In the genomic region with DNA sequence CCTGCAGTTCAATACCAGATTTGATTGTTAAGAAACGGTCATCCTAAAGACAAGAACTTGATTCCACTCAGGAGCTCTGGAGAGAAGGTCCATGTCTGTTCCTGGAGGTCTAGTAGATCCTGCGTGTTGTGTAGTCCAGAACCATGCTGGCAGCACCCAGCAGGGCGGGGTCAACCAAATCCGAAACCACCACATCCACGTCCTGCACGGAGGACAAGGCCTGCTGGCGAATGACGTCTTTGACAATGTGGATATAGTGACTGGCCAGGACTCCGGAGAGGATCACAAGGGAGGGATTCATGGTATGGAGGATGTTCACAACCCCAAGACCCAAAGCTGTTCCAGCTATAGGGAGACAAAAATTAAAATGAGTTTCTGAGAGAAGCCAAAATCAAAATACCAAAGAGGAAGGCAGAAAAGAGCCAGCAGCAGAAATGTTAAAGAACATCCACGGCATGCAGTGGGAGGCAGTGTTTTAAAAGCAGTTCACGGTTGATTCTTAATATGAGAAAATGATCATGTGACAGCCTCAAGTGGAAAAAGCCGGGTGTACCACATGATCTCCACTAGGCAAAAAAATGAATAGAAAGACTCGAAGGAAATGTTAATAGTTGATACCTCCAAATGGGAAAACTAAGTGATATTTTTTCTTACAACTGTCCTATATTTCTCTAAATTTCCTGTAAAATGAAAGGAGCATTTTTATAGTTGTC, we compare ENCODE assay signal across 12 cellular contexts. TPM values are rescaled to one million over a fixed set of nuclear protein-coding genes. Genes with fewer than 3 reads are reported as not detected.
DNase-seq lines count a peak whose midpoint lies in the region; ATAC-seq and TF ChIP-seq lines count a peak whose summit lies in the region.
"Had no signal": no experiment of that assay in that cellular context is flagged by ENCODE, and none has a peak within 500 bp of the region (broad histone marks: within the 10 kb centered on the region; RNA-seq: fewer than 3 reads in every experiment).

No MANE protein-coding gene starts in this region.

- H3K27me3 ChIP-seq in esophagus muscularis mucosa: no peaks in the 10 kb centered on the region

- H3K36me3 ChIP-seq in esophagus muscularis mucosa: peaks cover 37 to 80% (median 69%) of the 10 kb centered on the region in 4 donors

- no peak for TF ChIP-seq POLR2A in esophagus muscularis mucosa (IDR thresholded peaks at IDR 0.05; ENCODE audit: low read depth)

- no peak for TF ChIP-seq CTCF in esophagus muscularis mucosa (IDR thresholded peaks at IDR 0.05)

- whole genome bisulfite sequencing in esophagus muscularis mucosa: 63% methylated on average over 13 of the region's 13 CpGs

- no peak for DNase-seq in activated CD8-positive, alpha-beta memory T cell treated with anti-CD3 and anti-CD28 coated beads, Interleukin-2, amount 10 ng/mL, durations not matched to agents 7 days and 5 days
- DNase-seq in activated CD8-positive, alpha-beta memory T cell treated with anti-CD3 and anti-CD28 coated beads, Interleukin-2, amount 50 U/mL, for 48 hours: no peak
- peak; percentile 83 for DNase-seq in SK-MEL-5 (ENCODE audit: low read depth, low spot score)
- no peak for DNase-seq in effector memory CD8-positive, alpha-beta T cell
- no peak for DNase-seq in stimulated activated effector memory CD8-positive, alpha-beta T cell treated with anti-CD3 and anti-CD28 coated beads, Interleukin-12 subunit alpha, Interleukin-12 subunit beta, amount 100 ng/mL, for 72 hours (ENCODE audit: low spot score in 2 of 2)
- no peak for DNase-seq in esophagus muscularis mucosa (ENCODE audit: extremely low spot score)
- DNase-seq in left colon: no peak
- DNase-seq: NCI-H774 had no signal

- H3K36me3 Mint-ChIP-seq in activated CD8-positive, alpha-beta memory T cell treated with anti-CD3 and anti-CD28 coated beads, Interleukin-2, amount 10 ng/mL, durations not matched to agents 7 days and 5 days: peaks cover 62% of the 10 kb centered on the region
- H3K36me3 Mint-ChIP-seq in effector memory CD8-positive, alpha-beta T cell (ENCODE audit: insufficient read depth): peaks cover 57% of the 10 kb centered on the region
- peaks cover 95% of the 10 kb centered on the region for H3K36me3 Mint-ChIP-seq in stimulated activated effector memory CD8-positive, alpha-beta T cell treated with anti-CD3 and anti-CD28 coated beads, Interleukin-12 subunit alpha, Interleukin-12 subunit beta, amount 100 ng/mL, for 72 hours

- ATAC-seq in activated CD8-positive, alpha-beta memory T cell treated with anti-CD3 and anti-CD28 coated beads, Interleukin-2, amount 10 ng/mL, durations not matched to agents 7 days and 5 days: no peak
- no peak for ATAC-seq in effector memory CD8-positive, alpha-beta T cell (replicated peaks)
- no peak for ATAC-seq in stimulated activated effector memory CD8-positive, alpha-beta T cell treated with anti-CD3 and anti-CD28 coated beads, Interleukin-12 subunit alpha, Interleukin-12 subunit beta, amount 100 ng/mL, for 72 hours
- ATAC-seq in HG02981 (IDR thresholded peaks at IDR 0.05; ENCODE audit: unreplicated experiment) (no peak), left colon (no peak)
- ATAC-seq: Right ventricle myocardium inferior had no signal

- H3K27me3 Mint-ChIP-seq in activated CD8-positive, alpha-beta memory T cell treated with anti-CD3 and anti-CD28 coated beads, Interleukin-2, amount 10 ng/mL, durations not matched to agents 7 days and 5 days: no peaks in the 10 kb centered on the region
- H3K27me3 Mint-ChIP-seq in effector memory CD8-positive, alpha-beta T cell: no peaks in the 10 kb centered on the region
- H3K27me3 Mint-ChIP-seq: IgD-negative memory B cell had no signal

- TF ChIP-seq EP300 in esophagus muscularis mucosa (IDR thresholded peaks at IDR 0.05): no peak

- H3K27ac ChIP-seq in esophagus muscularis mucosa (replicated peaks in 1 of 4): peak overlapping the region in 2 of 4 donors; percentile 17 to 36
- H3K27ac ChIP-seq: parathyroid adenoma had no signal

- CTCF ChIA-PET in activated CD8-positive, alpha-beta memory T cell treated with anti-CD3 and anti-CD28 coated beads, Interleukin-2, amount 10 ng/mL, durations not matched to agents 7 days and 5 days (lab: Charles Lee): interaction anchor here (1.2 to 1.5 kb wide), 3 partner anchors 11 to 111 kb away, joined by 3 to 4 read pairs (median 4); no protein-coding TSS in a partner anchor

- peak overlapping the region; percentile 82 for H3K27ac Mint-ChIP-seq in activated CD8-positive, alpha-beta memory T cell treated with anti-CD3 and anti-CD28 coated beads, Interleukin-2, amount 10 ng/mL, durations not matched to agents 7 days and 5 days
- H3K27ac Mint-ChIP-seq in effector memory CD8-positive, alpha-beta T cell: peak overlapping the region; percentile 3 to 8
- peak overlapping the region; percentile 85 for H3K27ac Mint-ChIP-seq in stimulated activated effector memory CD8-positive, alpha-beta T cell treated with anti-CD3 and anti-CD28 coated beads, Interleukin-12 subunit alpha, Interleukin-12 subunit beta, amount 100 ng/mL, for 72 hours

- H3K9me3 ChIP-seq in esophagus muscularis mucosa: peaks cover 0 to 1% (median 0%) of the 10 kb centered on the region in 4 donors

- H3K4me3 Mint-ChIP-seq in activated CD8-positive, alpha-beta memory T cell treated with anti-CD3 and anti-CD28 coated beads, Interleukin-2, amount 10 ng/mL, durations not matched to agents 7 days and 5 days: no peak overlapping the region
- no peak overlapping the region for H3K4me3 Mint-ChIP-seq in effector memory CD8-positive, alpha-beta T cell
- no peak overlapping the region for H3K4me3 Mint-ChIP-seq in stimulated activated effector memory CD8-positive, alpha-beta T cell treated with anti-CD3 and anti-CD28 coated beads, Interleukin-12 subunit alpha, Interleukin-12 subunit beta, amount 100 ng/mL, for 72 hours
- H3K4me3 Mint-ChIP-seq: IgD-negative memory B cell had no signal

- intact Hi-C loops in esophagus muscularis mucosa (cut with DNase I): no loop called here
- intact Hi-C loops in left colon (cut with DNase I, micrococcal nuclease): no loop called here

- peaks cover 23 to 40% (median 33%) of the 10 kb centered on the region in 4 donors for H3K4me1 ChIP-seq in esophagus muscularis mucosa
- H3K4me1 ChIP-seq: parathyroid adenoma had no signal

- H3K9me3 Mint-ChIP-seq in activated CD8-positive, alpha-beta memory T cell treated with anti-CD3 and anti-CD28 coated beads, Interleukin-2, amount 10 ng/mL, durations not matched to agents 7 days and 5 days (ENCODE audit: low read depth): peaks cover 3% of the 10 kb centered on the region
- no peaks in the 10 kb centered on the region for H3K9me3 Mint-ChIP-seq in effector memory CD8-positive, alpha-beta T cell
- H3K9me3 Mint-ChIP-seq in stimulated activated effector memory CD8-positive, alpha-beta T cell treated with anti-CD3 and anti-CD28 coated beads, Interleukin-12 subunit alpha, Interleukin-12 subunit beta, amount 100 ng/mL, for 72 hours: no peaks in the 10 kb centered on the region
- H3K9me3 Mint-ChIP-seq: IgD-negative memory B cell had no signal

- no peak overlapping the region for H3K4me3 ChIP-seq in esophagus muscularis mucosa

- H3K4me1 Mint-ChIP-seq in activated CD8-positive, alpha-beta memory T cell treated with anti-CD3 and anti-CD28 coated beads, Interleukin-2, amount 10 ng/mL, durations not matched to agents 7 days and 5 days: peaks cover 53% of the 10 kb centered on the region
- H3K4me1 Mint-ChIP-seq in effector memory CD8-positive, alpha-beta T cell (ENCODE audit: low read depth in 2 of 2): peaks cover 24 to 27% of the 10 kb centered on the region in 2 donors
- H3K4me1 Mint-ChIP-seq in stimulated activated effector memory CD8-positive, alpha-beta T cell treated with anti-CD3 and anti-CD28 coated beads, Interleukin-12 subunit alpha, Interleukin-12 subunit beta, amount 100 ng/mL, for 72 hours: peaks cover 41% of the 10 kb centered on the region

- in situ Hi-C loops in SK-MEL-5 (cut with HindIII; ENCODE audit: low pct_unique_long_range_greater_than_20kb, low sequenced_read_pairs): no loop called here

RNA-seq across cellular contexts. Expression of gene CLTA, which starts 26.7 kb away (rescaled TPM):
- 100 to 1,000 TPM; 156 to 177 TPM for total RNA-seq in activated CD8-positive, alpha-beta memory T cell treated with anti-CD3 and anti-CD28 coated beads, Interleukin-2, amount 10 ng/mL, durations not matched to agents 7 days and 5 days
- total RNA-seq in SK-MEL-5 (2014; rRNA removed; shearing (Covaris generic)): 323 and 362 TPM in 2 replicates
- 262 and 270 TPM in 2 replicates for polyA plus RNA-seq in SK-MEL-5 (2015; cell fraction: cytosol; rRNA removed)
- 35.6 and 39.1 TPM in 2 replicates for polyA plus RNA-seq in SK-MEL-5 (2015; cell fraction: nucleus; rRNA removed)
- total RNA-seq in esophagus muscularis mucosa: 100 to 1,000 TPM; 125 to 178 (median 159) TPM
- 100 to 1,000 TPM; 200 to 205 TPM for total RNA-seq in left colon

RNA-seq across cellular contexts. Expression of gene GNE, which starts 40.8 kb away (rescaled TPM):
- 10 to 100 TPM; 17.3 to 19.6 TPM for total RNA-seq in activated CD8-positive, alpha-beta memory T cell treated with anti-CD3 and anti-CD28 coated beads, Interleukin-2, amount 10 ng/mL, durations not matched to agents 7 days and 5 days
- total RNA-seq in SK-MEL-5 (2014; rRNA removed; shearing (Covaris generic)): 23.9 and 24.1 TPM in 2 replicates
- polyA plus RNA-seq in SK-MEL-5 (2015; cell fraction: cytosol; rRNA removed): 15.7 and 18.5 TPM in 2 replicates
- 7.0 and 7.9 TPM in 2 replicates for polyA plus RNA-seq in SK-MEL-5 (2015; cell fraction: nucleus; rRNA removed)
- 10 to 100 TPM; 25.3 to 35.6 (median 29.9) TPM for total RNA-seq in esophagus muscularis mucosa
- 100 to 1,000 TPM in 1 of 2 donors, 10 to 100 TPM in 1; 94.0 to 196 TPM for total RNA-seq in left colon

RNA-seq across cellular contexts. Expression of gene CCIN, which starts 48.2 kb away (rescaled TPM):
- under 1 TPM in 1 of 2 experiments, not detected in 1; 0.15 TPM for total RNA-seq in activated CD8-positive, alpha-beta memory T cell treated with anti-CD3 and anti-CD28 coated beads, Interleukin-2, amount 10 ng/mL, durations not matched to agents 7 days and 5 days
- not detected in 2 replicates for total RNA-seq in SK-MEL-5 (2014; rRNA removed; shearing (Covaris generic))
- polyA plus RNA-seq in SK-MEL-5 (2015; cell fraction: cytosol; rRNA removed): not detected in 2 replicates
- polyA plus RNA-seq in SK-MEL-5 (2015; cell fraction: nucleus; rRNA removed): not detected in 2 replicates
- total RNA-seq in esophagus muscularis mucosa: 1 to 10 TPM in 1 of 4 donors, under 1 TPM in 3; 0.39 to 1.0 (median 0.46) TPM
- under 1 TPM in 1 of 2 donors, not detected in 1; 0.25 TPM for total RNA-seq in left colon
- total RNA-seq: Right ventricle myocardium inferior had no signal

Comparison
In these comparisons a context has a peak if more than half of its experiments do, and no peak if none do; other contexts are left out.
1. H3K27ac Mint-ChIP-seq: peak in every context shown above with its lines; median percentile 85 in stimulated activated effector memory CD8-positive, alpha-beta T cell treated with anti-CD3 and anti-CD28 coated beads, Interleukin-12 subunit alpha, Interleukin-12 subunit beta, amount 100 ng/mL, for 72 hours; 82 in activated CD8-positive, alpha-beta memory T cell treated with anti-CD3 and anti-CD28 coated beads, Interleukin-2, amount 10 ng/mL, durations not matched to agents 7 days and 5 days; 6 in effector memory CD8-positive, alpha-beta T cell.